Comparison of ENCODE assay signal across 14 cellular contexts in genomic region chr1:182890927-182891610, GRCh38. TPM values are rescaled to one million over a fixed set of nuclear protein-coding genes. Genes with fewer than 3 reads are reported as not detected.
A peak's percentile ranks its signal among the peaks of the same experiment; 100 is the strongest.
DNase-seq lines count a peak whose midpoint lies in the region; ATAC-seq, FAIRE-seq and TF ChIP-seq lines count a peak whose summit lies in the region.
"Had no signal": no experiment of that assay in that cellular context is flagged by ENCODE, and none has a peak within 500 bp of the region (broad histone marks: within the 10 kb centered on the region; RNA-seq: fewer than 3 reads in every experiment).

No MANE protein-coding gene starts in this region.

- peaks cover 32% of the 10 kb centered on the region for H3K36me3 Mint-ChIP-seq in GM23338 (ENCODE audit: low read depth)

- no peak overlapping the region for H4K8ac ChIP-seq in H1 (ENCODE audit: extremely low read depth, insufficient read depth, low read length)

- peaks cover 5% of the 10 kb centered on the region; the same call in 1 of the 2 replicates for H4K20me1 ChIP-seq in GM23338 (replicated peaks; ENCODE audit: insufficient read depth)
- H4K20me1 ChIP-seq in H1 (replicated peaks in 1 of 2; ENCODE audit: control insufficient read depth in 1 of 2, insufficient read depth in 2 of 2, low read length in 2 of 2): peaks cover 6 to 10% of the 10 kb centered on the region in 2 experiments

- H3K4me3 ChIP-seq in GM23338 (no peak overlapping the region), H1 (ENCODE audit: extremely low read depth in 1 of 4, insufficient read depth in 2 of 4, low read depth in 3 of 4, low read length in 4 of 4) (no peak overlapping the region)
- H3K4me3 ChIP-seq: SJSA1 had no signal

- CTCF ChIA-PET in H1 (lab: Charles Lee; ENCODE audit: partially characterized antibody): interaction anchor here (0.6 to 1.6 kb wide), 3 partner anchors 33 to 290 kb away, joined by 3 read pairs; no protein-coding TSS in a partner anchor

- H4K91ac ChIP-seq in H1 (replicated peaks; ENCODE audit: insufficient read length, low read length): peak overlapping the region; percentile 55

- no peak overlapping the region for H2BK12ac ChIP-seq in H1 (ENCODE audit: low read depth, low read length)

- FAIRE-seq in H1 (lab: Jason Lieb, UNC): no peak
- FAIRE-seq: endothelial cell of umbilical vein, GM12891 had no signal

- H3K18ac ChIP-seq in H1 (ENCODE audit: extremely low read depth, low read length): no peak overlapping the region

- no peak overlapping the region for H3K4me3 Mint-ChIP-seq in GM23338
- H3K4me3 Mint-ChIP-seq: activated naive CD4-positive, alpha-beta T cell treated with anti-CD3 and anti-CD28 coated beads for 36 hours had no signal

- H2BK20ac ChIP-seq in H1 (ENCODE audit: low read length): no peak overlapping the region

- peak; percentile 50 for ATAC-seq in GM23338
- no peak for ATAC-seq in GM19397 (IDR thresholded peaks at IDR 0.05; ENCODE audit: unreplicated experiment)

- H3K79me1 ChIP-seq in H1 (ENCODE audit: low read depth, low read length): no peaks in the 10 kb centered on the region

- no peak for TF ChIP-seq CTCF in C4-2B (conservative IDR thresholded peaks at IDR 0.05)
- no peak for TF ChIP-seq CTCF in GM23338 (conservative IDR thresholded peaks at IDR 0.05; ENCODE audit: low read depth in 2 of 2)
- no peak for TF ChIP-seq CTCF in H1 (IDR thresholded peaks at IDR 0.05; ENCODE audit: control extremely low read depth in 1 of 3, insufficient read depth in 1 of 3, low read depth in 1 of 3, low read length in 3 of 3)

- no peaks in the 10 kb centered on the region; a peak in 1 of 4 replicates for H3K9me3 ChIP-seq in H1 (ENCODE audit: insufficient read depth in 2 of 2, low read depth in 1 of 2, low read length in 1 of 2)
- H3K9me3 ChIP-seq: SJSA1 had no signal

- no peak overlapping the region; a peak in 1 of 7 replicates for H3K9ac ChIP-seq in H1 (replicated peaks in 1 of 4; ENCODE audit: extremely low read depth in 1 of 4, low read depth in 3 of 4, low read length in 3 of 4)

- no peak overlapping the region for H3K4ac ChIP-seq in H1 (replicated peaks; ENCODE audit: insufficient read length, low read depth, low read length)

- H2BK15ac ChIP-seq in H1 (ENCODE audit: low read length): 0 out of 2 replicates have a peak overlapping the region, but pooled peaks have one; percentile 84

- peaks cover 10% of the 10 kb centered on the region; the same call in 1 of the 2 replicates for H3K36me3 ChIP-seq in GM23338 (ENCODE audit: insufficient read depth)
- peaks cover 6 to 27% (median 22%) of the 10 kb centered on the region in 4 experiments; a peak in 7 of 8 replicates for H3K36me3 ChIP-seq in H1 (ENCODE audit: control insufficient read depth in 2 of 4, insufficient read depth in 4 of 4, low read length in 3 of 4)

- H3K79me2 ChIP-seq in GM23338 (replicated peaks; ENCODE audit: insufficient read depth): no peaks in the 10 kb centered on the region
- no peaks in the 10 kb centered on the region for H3K79me2 ChIP-seq in H1 (ENCODE audit: control insufficient read depth in 1 of 2, insufficient read depth in 2 of 2, low read length in 2 of 2)

- H2BK5ac ChIP-seq in H1 (ENCODE audit: low read depth, low read length): 0 out of 2 replicates have a peak overlapping the region, but pooled peaks have one; percentile 5

- H2AFZ ChIP-seq in GM23338 (no peak overlapping the region), H1 (ENCODE audit: low read length) (no peak overlapping the region)

- peaks cover 23% of the 10 kb centered on the region for H3F3A ChIP-seq in GM23338 (replicated peaks; ENCODE audit: low read depth)

- no peak overlapping the region for H2BK120ac ChIP-seq in H1 (replicated peaks; ENCODE audit: low read depth, low read length)

- H3K27ac ChIP-seq in C4-2B: peak overlapping the region; percentile 13; the same call in 1 of the 2 replicates
- H3K27ac ChIP-seq in GM23338 (ENCODE audit: low read depth): no peak overlapping the region
- no peak overlapping the region for H3K27ac ChIP-seq in H1 (ENCODE audit: low read depth, low read length)
- H3K27ac ChIP-seq: SJSA1 had no signal

- no peak overlapping the region for H3K56ac ChIP-seq in H1 (replicated peaks; ENCODE audit: insufficient read length, low read depth, low read length)

- no peak overlapping the region for H3K4me2 ChIP-seq in GM23338
- H3K4me2 ChIP-seq in H1 (ENCODE audit: insufficient read depth in 1 of 2, low read depth in 2 of 2, low read length in 2 of 2): no peak overlapping the region; a peak in 1 of 4 replicates

- H3K27ac Mint-ChIP-seq in GM23338: no peak overlapping the region
- H3K27ac Mint-ChIP-seq: progenitor cell of endocrine pancreas had no signal

- TF ChIP-seq POLR2A in H1 (IDR thresholded peaks at IDR 0.05; ENCODE audit: control extremely low read depth in 1 of 2, low read depth in 2 of 2, low read length in 2 of 2): peak in 1 of 2 experiments; percentile 44; a peak in 1 of 3 replicates

- WGBS in H1 (ENCODE audit: extremely low coverage in 1 of 2, insufficient coverage in 1 of 2, insufficient read length in 1 of 2, insufficient replicate concordance in 2 of 2, low coverage in 1 of 2, low lambda C conversion rate in 2 of 2, missing lambda C conversion rate in 1 of 2), 2 experiments: 90% methylated on average over 9 of the region's 9 CpGs; no CpG with 5 or more reads in 1 of the 2 experiments

- no peak overlapping the region for H4K5ac ChIP-seq in H1 (ENCODE audit: insufficient read length, low read depth, low read length)

- no peaks in the 10 kb centered on the region for H3K23me2 ChIP-seq in H1 (ENCODE audit: low read depth, low read length)

- H3K27me3 ChIP-seq in GM23338 (ENCODE audit: insufficient read depth): no peaks in the 10 kb centered on the region
- H3K27me3 ChIP-seq in H1 (replicated peaks in 1 of 4; ENCODE audit: control insufficient read depth in 3 of 4, extremely low read depth in 1 of 4, insufficient read depth in 3 of 4, low read length in 3 of 4): no peaks in the 10 kb centered on the region
- H3K27me3 ChIP-seq: SJSA1 had no signal

- H3K4me1 ChIP-seq in GM23338 (ENCODE audit: insufficient read depth) (no peaks in the 10 kb centered on the region; the same call in 1 of the 2 replicates), H1 (replicated peaks in 1 of 4; ENCODE audit: control insufficient read depth in 3 of 4, insufficient read depth in 4 of 4, low read length in 3 of 4) (no peaks in the 10 kb centered on the region)
- H3K4me1 ChIP-seq: SJSA1 had no signal

- peaks cover 12% of the 10 kb centered on the region; the same call in 2 of the 3 replicates for H3K4me1 Mint-ChIP-seq in GM23338

- H3K9me2 ChIP-seq in GM23338 (ENCODE audit: insufficient read depth): no peaks in the 10 kb centered on the region

- POLR2A ChIA-PET in H1 (lab: Charles Lee; ENCODE audit: partially characterized antibody): interaction anchor here (0.7 to 4.7 kb wide), 10 partner anchors 12 to 737 kb away, joined by 3 to 52 read pairs (median 18); partner anchors contain the start of gene DHX9

- H3K23ac ChIP-seq in H1 (ENCODE audit: insufficient read length): no peak overlapping the region

- H3K14ac ChIP-seq in H1 (ENCODE audit: insufficient read length): no peak overlapping the region

- no peak for TF ChIP-seq EP300 in H1 (IDR thresholded peaks at IDR 0.05; ENCODE audit: borderline replicate concordance in 1 of 2, low read depth in 2 of 2, low read length in 2 of 2)

- peaks cover 6% of the 10 kb centered on the region; the same call in 2 of the 3 replicates for H3K9me3 Mint-ChIP-seq in GM23338

- H3K27me3 Mint-ChIP-seq in GM23338 (ENCODE audit: insufficient read depth, low read depth, poor library complexity): peaks cover 8% of the 10 kb centered on the region
- H3K27me3 Mint-ChIP-seq: progenitor cell of endocrine pancreas had no signal

- no peak overlapping the region for H2AK5ac ChIP-seq in H1 (ENCODE audit: low read depth, low read length)

- no peak for TF ChIP-seq RAD21 in H1 (IDR thresholded peaks at IDR 0.05 in 1 of 2, conservative IDR thresholded peaks at IDR 0.05 in 1 of 2; ENCODE audit: low read depth in 2 of 2, low read length in 2 of 2)

- peak; percentile 50 for DNase-seq in GM23338 (ENCODE audit: low spot score)
- DNase-seq in NCI-H524 (lab: John Stamatoyannopoulos, UW): peak; percentile 18 to 72
- no peak for DNase-seq in H1 (ENCODE audit: low read depth in 1 of 2, low spot score in 2 of 2)
- no peak for DNase-seq in COLO829 (ENCODE audit: low spot score)
- no peak for DNase-seq in middle frontal gyrus (ENCODE audit: extremely low spot score, low spot score)
- DNase-seq in GM19238 (ENCODE audit: insufficient read length, low spot score): no peak
- DNase-seq: activated naive CD4-positive, alpha-beta T cell treated with anti-CD3 and anti-CD28 coated beads for 36 hours; central memory CD4-positive, alpha-beta T cell had no signal

TF ChIP-seq in GM23338, 12 proteins besides CTCF, POLR2A, EP300 and RAD21 (continues in another document):
- TF ChIP-seq STAT1 (IDR thresholded peaks at IDR 0.05; ENCODE audit: unreplicated experiment): no peak
- TF ChIP-seq CREB1 (CRISPR knock-in tag; IDR thresholded peaks at IDR 0.05; ENCODE audit: low read depth): no peak

TF ChIP-seq in H1, 55 proteins besides CTCF, POLR2A, EP300 and RAD21 (continues in another document):
- TF ChIP-seq TAF7 (optimal IDR thresholded peaks at IDR 0.05; ENCODE audit: borderline replicate concordance, low read depth, low read length): no peak
- no peak for TF ChIP-seq KDM5A (IDR thresholded peaks at IDR 0.05; ENCODE audit: low read length)
- no peak for TF ChIP-seq PHF8 (conservative IDR thresholded peaks at IDR 0.05; ENCODE audit: low read depth, low read length)
- TF ChIP-seq BRCA1 (IDR thresholded peaks at IDR 0.05; ENCODE audit: low read depth, low read length): no peak
- no peak for TF ChIP-seq BCL11A (IDR thresholded peaks at IDR 0.05; ENCODE audit: low read depth in 2 of 2, low read length in 2 of 2)
- TF ChIP-seq RFX5 (IDR thresholded peaks at IDR 0.05; ENCODE audit: borderline replicate concordance, low read depth, low read length): no peak
- TF ChIP-seq TEAD4 (IDR thresholded peaks at IDR 0.05; ENCODE audit: low read depth, low read length): no peak
- TF ChIP-seq KDM1A (IDR thresholded peaks at IDR 0.05; ENCODE audit: borderline replicate concordance, low read length): no peak

RNA-seq across cellular contexts. Expression of gene DHX9, which starts 51.9 kb away (rescaled TPM):
- total RNA-seq in GM23338 (2014; rRNA removed; shearing (Covaris generic)): 239 and 262 TPM in 2 replicates
- polyA plus RNA-seq in GM23338 (2016; fragmentation: Nextera tagmentation; extraction: Ambion mirVana) (127 and 151 TPM in 2 replicates), H1 (2011; rRNA removed) (113 and 153 TPM in 2 replicates)
- total RNA-seq in H1 (2021; fragmentation: NEBNext Ultra II Directional; extraction: Animal tissue kit (Norgen Biotek cat#: 25700)): 329 and 333 TPM in 2 replicates
- 230 TPM for polyA plus RNA-seq in H1 (2011; cell fraction: cytosol; rRNA removed)
- 143 TPM for polyA plus RNA-seq in H1 (2011; cell fraction: nucleus; rRNA removed)
- polyA plus RNA-seq in H1 (2012, experiment 1 of 2): 206 to 243 TPM (median 238 TPM) in 4 replicates
- polyA plus RNA-seq in H1 (2012, experiment 2 of 2): 12.7 TPM
- polyA plus RNA-seq in H1 (2013, experiment 1 of 2): 110 TPM
- polyA plus RNA-seq in H1 (2013, experiment 2 of 2): 102 TPM
- polyA minus RNA-seq in H1 (2011; rRNA and poly(A)+ RNA removed): 429 and 489 TPM in 2 replicates
- 167 TPM for polyA minus RNA-seq in H1 (2011; cell fraction: cytosol; rRNA and poly(A)+ RNA removed)
- polyA minus RNA-seq in H1 (2011; cell fraction: nucleus; rRNA and poly(A)+ RNA removed): 278 TPM

Comparison
In these comparisons a context has a peak if more than half of its experiments do, and no peak if none do; other contexts are left out.
1. DNase-seq: peak in GM23338 (single experiment) and NCI-H524 (2 of 2); none in H1 (0 of 2), COLO829 (single experiment), middle frontal gyrus (single experiment) and GM19238 (single experiment).